Comparison of ENCODE assay signal across 9 cellular contexts in genomic region chr2:11156396-11157075, GRCh38. TPM values are rescaled to one million over a fixed set of nuclear protein-coding genes. Genes with fewer than 3 reads are reported as not detected.
DNase-seq lines count a peak whose midpoint lies in the region; ATAC-seq and TF ChIP-seq lines count a peak whose summit lies in the region.
"Had no signal": no experiment of that assay in that cellular context is flagged by ENCODE, and none has a peak within 500 bp of the region (broad histone marks: within the 10 kb centered on the region; RNA-seq: fewer than 3 reads in every experiment).

No MANE protein-coding gene starts in this region.

- intact Hi-C loops in PC-3 (cut with micrococcal nuclease), result loop anchor here (10.0 kb wide), 1 partner anchor 188 kb away; the partner anchor contains the start of gene ROCK2
- intact Hi-C loops in psoas muscle (cut with DNase I), result loop anchor here in 1 of 2 donors (2.0 kb wide), 1 partner anchor 24 kb away; a partner anchor contains a TSS

- H3K27me3 Mint-ChIP-seq in T-helper 1 cell treated with Interleukin-12 subunit alpha and Interleukin-12 subunit beta and Interleukin-4 antibody, amounts not matched to agents 30 μg/mL and 1 μg/mL, for 36 hours (ENCODE audit: low read depth), result no peaks in the 10 kb centered on the region

- no peaks in the 10 kb centered on the region for H3K36me3 Mint-ChIP-seq in T-helper 1 cell treated with Interleukin-12 subunit alpha and Interleukin-12 subunit beta and Interleukin-4 antibody, amounts not matched to agents 30 μg/mL and 1 μg/mL, for 36 hours (ENCODE audit: low read depth)

- H3K9ac ChIP-seq in PC-3 (ENCODE audit: low read length), result no peak overlapping the region
- H3K9ac ChIP-seq in endocrine pancreas (ENCODE audit: control insufficient read depth, insufficient read depth, low read length), result no peak overlapping the region

- no peak overlapping the region for H2AFZ ChIP-seq in PC-3 (ENCODE audit: low read length)

- H4K20me1 ChIP-seq in PC-3 (ENCODE audit: low read length), result no peaks in the 10 kb centered on the region

- no peaks in the 10 kb centered on the region for H3K36me3 ChIP-seq in PC-3 (ENCODE audit: low read depth, low read length)
- no peaks in the 10 kb centered on the region for H3K36me3 ChIP-seq in endocrine pancreas (ENCODE audit: control insufficient read depth, insufficient read depth, low read length)
- no peaks in the 10 kb centered on the region for H3K36me3 ChIP-seq in psoas muscle (ENCODE audit: insufficient read depth in 1 of 2, low read depth in 1 of 2)

- no peaks in the 10 kb centered on the region for H3K9me2 ChIP-seq in PC-3 (replicated peaks; ENCODE audit: low read length)

- H3K79me2 ChIP-seq in PC-3 (ENCODE audit: low read length), result no peaks in the 10 kb centered on the region

- CTCF ChIA-PET in PC-3 (lab: Charles Lee), result no interaction called here

- H3K27me3 ChIP-seq in PC-3 (ENCODE audit: low read length) (no peaks in the 10 kb centered on the region), endocrine pancreas (ENCODE audit: control insufficient read depth, insufficient read depth, low read length) (no peaks in the 10 kb centered on the region), psoas muscle (ENCODE audit: insufficient read depth in 3 of 3, low read length in 2 of 3) (no peaks in the 10 kb centered on the region)

- no peak overlapping the region for H3K27ac Mint-ChIP-seq in T-helper 1 cell treated with Interleukin-12 subunit alpha and Interleukin-12 subunit beta and Interleukin-4 antibody, amounts not matched to agents 30 μg/mL and 1 μg/mL, for 36 hours

- H3K4me3 ChIP-seq in PC-3 (ENCODE audit: low read length) (peak overlapping the region; percentile 78; the same call in 1 of the 2 replicates), endocrine pancreas (ENCODE audit: control insufficient read depth, insufficient read depth, low read length) (peak overlapping the region; percentile 24), psoas muscle (peak overlapping the region; percentile 78)

- H3K27ac ChIP-seq in PC-3 (ENCODE audit: low read length) (no peak overlapping the region), psoas muscle (no peak overlapping the region)

- no TSS peak for BruUV-seq in PC-3 (replicated peaks; lab: Mats Ljungman, UMichigan)

- H3K4me3 Mint-ChIP-seq in T-helper 1 cell treated with Interleukin-12 subunit alpha and Interleukin-12 subunit beta and Interleukin-4 antibody, amounts not matched to agents 30 μg/mL and 1 μg/mL, for 36 hours, result peak overlapping the region; percentile 83

- H3K9me3 ChIP-seq in PC-3 (ENCODE audit: low read length) (no peaks in the 10 kb centered on the region), endocrine pancreas (ENCODE audit: control insufficient read depth, low read length) (no peaks in the 10 kb centered on the region), psoas muscle (no peaks in the 10 kb centered on the region)

- no peak for TF ChIP-seq CTCF in PC-3 (conservative IDR thresholded peaks at IDR 0.05; ENCODE audit: low read depth, low read length)
- TF ChIP-seq CTCF in psoas muscle (IDR thresholded peaks at IDR 0.05), result no peak

- no peak for ATAC-seq in PC-3
- no peak for ATAC-seq in psoas muscle
- no peak for ATAC-seq in HG03039 (IDR thresholded peaks at IDR 0.05; ENCODE audit: unreplicated experiment)
- ATAC-seq in GM21381 (IDR thresholded peaks at IDR 0.05; ENCODE audit: unreplicated experiment), result no peak

- peak overlapping the region; percentile 89 for H3K4me2 ChIP-seq in PC-3 (ENCODE audit: low read length)

- DNase-seq in T-helper 1 cell, result no peak
- no peak for DNase-seq in PC-3
- no peak for DNase-seq in psoas muscle
- DNase-seq in NCI-H187 (lab: John Stamatoyannopoulos, UW), result no peak
- DNase-seq: 8988T had no signal

- 91 to 96% (median 96%) methylated on average over 9 to 13 of the region's 13 CpGs for WGBS in psoas muscle, 3 donors

- peaks cover 19% of the 10 kb centered on the region for H3K4me1 Mint-ChIP-seq in T-helper 1 cell treated with Interleukin-12 subunit alpha and Interleukin-12 subunit beta and Interleukin-4 antibody, amounts not matched to agents 30 μg/mL and 1 μg/mL, for 36 hours (ENCODE audit: low read depth)

- POLR2A ChIA-PET in PC-3 (lab: Charles Lee; ENCODE audit: unreplicated experiment), result no interaction called here

- H3K4me1 ChIP-seq in PC-3 (ENCODE audit: insufficient read depth, low read length) (peaks cover 12% of the 10 kb centered on the region), endocrine pancreas (ENCODE audit: control insufficient read depth, insufficient read depth, low read length) (no peaks in the 10 kb centered on the region), psoas muscle (peaks cover 10% of the 10 kb centered on the region)

- no peaks in the 10 kb centered on the region for H3K9me3 Mint-ChIP-seq in T-helper 1 cell treated with Interleukin-12 subunit alpha and Interleukin-12 subunit beta and Interleukin-4 antibody, amounts not matched to agents 30 μg/mL and 1 μg/mL, for 36 hours

- no peaks in the 10 kb centered on the region for H3F3A ChIP-seq in PC-3 (ENCODE audit: low read length, unreplicated experiment)

RNA-seq across cellular contexts. Expression of gene SLC66A3, which starts 1.3 kb away (rescaled TPM):
- 12.6 and 19.2 TPM in 2 replicates for total RNA-seq in PC-3 (2014; rRNA removed)
- total RNA-seq in psoas muscle, result 1 to 10 TPM; 3.9 to 6.7 (median 4.7) TPM
- 1 to 10 TPM; 4.3 to 5.2 (median 5.1) TPM for polyA plus RNA-seq in psoas muscle

Comparison
In these comparisons a context has a peak if more than half of its experiments do, and no peak if none do; other contexts are left out.
1. H3K4me3 ChIP-seq: peak in every context shown above with its lines; median percentile 78 in PC-3; 78 in psoas muscle; 24 in endocrine pancreas.